In genomic region chr1:170247751-170248521, GRCh38 we compare ENCODE assay signal across 15 cellular contexts.
A peak's percentile ranks its signal among the peaks of the same experiment; 100 is the strongest.
DNase-seq lines count a peak whose midpoint lies in the region; ATAC-seq and TF ChIP-seq lines count a peak whose summit lies in the region.
"Had no signal": no experiment of that assay in that cellular context is flagged by ENCODE, and none has a peak within 500 bp of the region (broad histone marks: within the 10 kb centered on the region; RNA-seq: fewer than 3 reads in every experiment).

No MANE protein-coding gene starts in this region.

- H3K27ac Mint-ChIP-seq in stimulated activated naive CD8-positive, alpha-beta T cell treated with anti-CD3 and anti-CD28 coated beads, Interleukin-15, amount 100 ng/mL, for 72 hours = peak overlapping the region in 1 of 2 donors; percentile 60

- no peak for TF ChIP-seq EP300 in SK-N-SH (IDR thresholded peaks at IDR 0.05; ENCODE audit: borderline replicate concordance in 1 of 2, low read depth in 1 of 2, low read length in 1 of 2)

- H4K20me1 ChIP-seq in SK-N-SH (ENCODE audit: insufficient read depth) = no peaks in the 10 kb centered on the region

- no peaks in the 10 kb centered on the region for H3K9me2 ChIP-seq in SK-N-SH

- peaks cover 8 to 12% of the 10 kb centered on the region in 2 donors for H3K9me3 Mint-ChIP-seq in stimulated activated naive CD8-positive, alpha-beta T cell treated with anti-CD3 and anti-CD28 coated beads, Interleukin-15, amount 100 ng/mL, for 72 hours

- no peak for TF ChIP-seq RAD21 in SK-N-SH (IDR thresholded peaks at IDR 0.05; ENCODE audit: low read length)

- H3K4me2 ChIP-seq in SK-N-SH = no peak overlapping the region
- H3K4me2 ChIP-seq: A549 had no signal

- H3K79me2 ChIP-seq in SK-N-SH (ENCODE audit: insufficient read depth) = no peaks in the 10 kb centered on the region

- peak overlapping the region in 1 of 2 donors; percentile 33 for H3K4me3 Mint-ChIP-seq in stimulated activated naive CD8-positive, alpha-beta T cell treated with anti-CD3 and anti-CD28 coated beads, Interleukin-15, amount 100 ng/mL, for 72 hours

- H2AFZ ChIP-seq in SK-N-SH (ENCODE audit: low read depth) = peak overlapping the region; percentile 38; the same call in 1 of the 2 replicates

- peaks cover 23% of the 10 kb centered on the region for H3K4me1 Mint-ChIP-seq in stimulated activated naive CD8-positive, alpha-beta T cell treated with anti-CD3 and anti-CD28 coated beads, Interleukin-15, amount 100 ng/mL, for 72 hours

- WGBS in SK-N-SH (ENCODE audit: low lambda C conversion rate) = 18% methylated on average over 5 of the region's 5 CpGs

- no peaks in the 10 kb centered on the region for H3F3A ChIP-seq in SK-N-SH (replicated peaks; ENCODE audit: insufficient read depth)

- H3K9me3 ChIP-seq in SK-N-SH = no peaks in the 10 kb centered on the region
- H3K9me3 ChIP-seq: A549, psoas muscle had no signal

- H3K27me3 Mint-ChIP-seq in stimulated activated naive CD8-positive, alpha-beta T cell treated with anti-CD3 and anti-CD28 coated beads, Interleukin-15, amount 100 ng/mL, for 72 hours = peaks cover 7% of the 10 kb centered on the region

- no peak overlapping the region for H3K9ac ChIP-seq in SK-N-SH

- no peaks in the 10 kb centered on the region for H3K36me3 ChIP-seq in SK-N-SH (replicated peaks in 1 of 2; ENCODE audit: control insufficient read depth in 1 of 2, insufficient read depth in 2 of 2, low read length in 1 of 2)
- H3K36me3 ChIP-seq: gastroesophageal sphincter had no signal

- DNase-seq in stimulated activated naive CD8-positive, alpha-beta T cell treated with anti-CD3 and anti-CD28 coated beads, Interleukin-15, amount 100 ng/mL, for 72 hours = peak in 1 of 2 donors; percentile 14
- no peak for DNase-seq in stimulated activated naive CD8-positive, alpha-beta T cell treated with anti-CD3 and anti-CD28 coated beads, Interleukin-15, Interleukin-2, amounts not matched to agents 100 U/mL and 50 U/mL, for 24 hours
- DNase-seq in SK-N-SH (no peak), stromal cell of bone marrow (ENCODE audit: low read depth) (peak; percentile 28), nucleus accumbens (lab: John Stamatoyannopoulos, UW) (no peak), cerebellum (ENCODE audit: low spot score) (no peak)
- DNase-seq: activated T-cell treated with anti-CD3 and anti-CD28 coated beads, Interleukin-2, amount 50 U/mL, for 1 hour; amygdala; NCI-H345; OCI-M1; psoas muscle had no signal

- no peak overlapping the region for H3K4me3 ChIP-seq in SK-N-SH (ENCODE audit: low read depth in 2 of 2, low read length in 1 of 2)
- H3K4me3 ChIP-seq: A549, gastroesophageal sphincter, psoas muscle had no signal

- peak; percentile 86 for ATAC-seq in stimulated activated naive CD8-positive, alpha-beta T cell treated with anti-CD3 and anti-CD28 coated beads, Interleukin-15, amount 100 ng/mL, for 72 hours
- no peak for ATAC-seq in stimulated activated naive CD8-positive, alpha-beta T cell treated with anti-CD3 and anti-CD28 coated beads, Interleukin-15, Interleukin-2, amounts not matched to agents 100 U/mL and 50 U/mL, for 24 hours
- peak; percentile 56 for ATAC-seq in HG02884 (IDR thresholded peaks at IDR 0.05; ENCODE audit: unreplicated experiment)
- ATAC-seq in HG02981 (IDR thresholded peaks at IDR 0.05; ENCODE audit: unreplicated experiment) = no peak
- ATAC-seq: A549, gastroesophageal sphincter, psoas muscle had no signal

- no peaks in the 10 kb centered on the region for H3K27me3 ChIP-seq in SK-N-SH (ENCODE audit: insufficient read depth)
- H3K27me3 ChIP-seq: gastroesophageal sphincter had no signal

- no peak overlapping the region for H3K27ac ChIP-seq in SK-N-SH (ENCODE audit: low read depth in 2 of 2, low read length in 1 of 2)
- H3K27ac ChIP-seq: A549, gastroesophageal sphincter, psoas muscle had no signal

- POLR2A ChIA-PET in SK-N-SH (lab: Yijun Ruan, JAX) = no interaction called here

- TF ChIP-seq CTCF in SK-N-SH (IDR thresholded peaks at IDR 0.05) = no peak

- CTCF ChIA-PET in SK-N-SH (lab: Yijun Ruan, JAX) = no interaction called here

- no peaks in the 10 kb centered on the region for H3K4me1 ChIP-seq in SK-N-SH (ENCODE audit: control insufficient read depth in 1 of 2, insufficient read depth in 2 of 2, low read depth in 1 of 2, low read length in 1 of 2)
- H3K4me1 ChIP-seq: A549, gastroesophageal sphincter, psoas muscle had no signal

TF ChIP-seq in SK-N-SH, 30 proteins besides CTCF, POLR2A, EP300 and RAD21:
- TF ChIP-seq RFX5 (IDR thresholded peaks at IDR 0.05; ENCODE audit: low read length) (no peak), NRF1 (IDR thresholded peaks at IDR 0.05; ENCODE audit: low read depth, low read length) (no peak), TAF1 (IDR thresholded peaks at IDR 0.05; ENCODE audit: borderline replicate concordance, low read depth, low read length) (no peak), MAX (IDR thresholded peaks at IDR 0.05; ENCODE audit: low read depth) (no peak), RCOR1 (IDR thresholded peaks at IDR 0.05; ENCODE audit: low read length) (no peak), ELF1 (IDR thresholded peaks at IDR 0.05) (no peak), YY1 (IDR thresholded peaks at IDR 0.05; ENCODE audit: low read depth) (no peak)

Comparison
In these comparisons a context has a peak if more than half of its experiments do, and no peak if none do; other contexts are left out.
1. ATAC-seq: peak in stimulated activated naive CD8-positive, alpha-beta T cell treated with anti-CD3 and anti-CD28 coated beads, Interleukin-15, amount 100 ng/mL, for 72 hours (single experiment) and HG02884 (single experiment); none in stimulated activated naive CD8-positive, alpha-beta T cell treated with anti-CD3 and anti-CD28 coated beads, Interleukin-15, Interleukin-2, amounts not matched to agents 100 U/mL and 50 U/mL, for 24 hours (single experiment) and HG02981 (single experiment).